11 cellular contexts compared by ENCODE assay signal in genomic region chr5:163489055-163489744, GRCh38. TPM values are rescaled to one million over a fixed set of nuclear protein-coding genes. Genes with fewer than 3 reads are reported as not detected.
DNase-seq lines count a peak whose midpoint lies in the region; ATAC-seq and TF ChIP-seq lines count a peak whose summit lies in the region.
"Had no signal": no experiment of that assay in that cellular context is flagged by ENCODE, and none has a peak within 500 bp of the region (broad histone marks: within the 10 kb centered on the region; RNA-seq: fewer than 3 reads in every experiment).

No MANE protein-coding gene starts in this region.

- no peaks in the 10 kb centered on the region for H3K4me1 Mint-ChIP-seq in activated CD8-positive, alpha-beta T cell treated with anti-CD3 and anti-CD28 coated beads for 36 hours (ENCODE audit: low read depth)

- POLR2A ChIA-PET in HEK293 (lab: Yijun Ruan, JAX) = no interaction called here
- POLR2A ChIA-PET in activated CD8-positive, alpha-beta T cell treated with anti-CD3 and anti-CD28 coated beads for 36 hours (lab: Charles Lee) = interaction anchor here (0.8 to 2.6 kb wide), 4 partner anchors 16 to 38 kb away, joined by 3 to 11 read pairs (median 4); partner anchors contain the start of genes HMMR, MAT2B and NUDCD2

- TF ChIP-seq CTCF in HEK293 (tag by site-specific recombination; IDR thresholded peaks at IDR 0.05) = no peak
- no peak for TF ChIP-seq CTCF in activated CD8-positive, alpha-beta T cell treated with anti-CD3 and anti-CD28 coated beads for 36 hours (IDR thresholded peaks at IDR 0.05)

- H3K4me3 Mint-ChIP-seq in activated CD8-positive, alpha-beta T cell treated with anti-CD3 and anti-CD28 coated beads for 36 hours = no peak overlapping the region

- ATAC-seq in activated CD8-positive, alpha-beta T cell treated with anti-CD3 and anti-CD28 coated beads for 36 hours = no peak
- no peak for ATAC-seq in GM18517 (IDR thresholded peaks at IDR 0.05; ENCODE audit: unreplicated experiment)
- ATAC-seq: heart left ventricle had no signal

- CTCF ChIA-PET in HEK293 (lab: Yijun Ruan, JAX) = interaction anchor here (0.6 to 1.4 kb wide), 3 partner anchors 10 to 20 kb away, joined by 3 to 5 read pairs (median 3); no protein-coding TSS in a partner anchor
- CTCF ChIA-PET in activated CD8-positive, alpha-beta T cell treated with anti-CD3 and anti-CD28 coated beads for 36 hours (lab: Charles Lee) = interaction anchor here (0.7 to 2.7 kb wide), 4 partner anchors 10 to 47 kb away, joined by 3 to 9 read pairs (median 3); no protein-coding TSS in a partner anchor

- no peaks in the 10 kb centered on the region for H3K27me3 Mint-ChIP-seq in activated CD8-positive, alpha-beta T cell treated with anti-CD3 and anti-CD28 coated beads for 36 hours

- no peaks in the 10 kb centered on the region for H3K9me3 ChIP-seq in HEK293 (ENCODE audit: control insufficient read depth, insufficient read depth, low read depth, low read length)
- H3K9me3 ChIP-seq: heart left ventricle had no signal

- peaks cover 49% of the 10 kb centered on the region for H3K36me3 Mint-ChIP-seq in activated CD8-positive, alpha-beta T cell treated with anti-CD3 and anti-CD28 coated beads for 36 hours (ENCODE audit: low read depth)

- no peak overlapping the region for H3K4me3 ChIP-seq in HEK293 (ENCODE audit: low read depth, low read length)
- H3K4me3 ChIP-seq: heart left ventricle had no signal

- DNase-seq in CD1c-positive myeloid dendritic cell (ENCODE audit: extremely low spot score) = peak; percentile 25
- DNase-seq in activated CD8-positive, alpha-beta T cell treated with anti-CD3 and anti-CD28 coated beads for 36 hours = peak; percentile 18
- peak; percentile 66 for DNase-seq in left kidney (ENCODE audit: low read depth, low spot score)
- no peak for DNase-seq in iPS-NIHi11 (ENCODE audit: low spot score)
- DNase-seq in stimulated activated CD8-positive, alpha-beta memory T cell treated with anti-CD3 and anti-CD28 coated beads, Interleukin-4, amount 100 ng/mL, for 48 hours = no peak
- DNase-seq in activated CD8-positive, alpha-beta memory T cell treated with anti-CD3 and anti-CD28 coated beads, Interleukin-2, amount 50 U/mL, for 48 hours = no peak
- DNase-seq: activated naive CD4-positive, alpha-beta T cell; heart left ventricle had no signal

- H3K4me1 ChIP-seq in HEK293 (ENCODE audit: control insufficient read depth, insufficient read depth, low read length) = no peaks in the 10 kb centered on the region
- H3K4me1 ChIP-seq: heart left ventricle had no signal

- no peak overlapping the region for H3K27ac Mint-ChIP-seq in activated CD8-positive, alpha-beta T cell treated with anti-CD3 and anti-CD28 coated beads for 36 hours

- H3K36me3 ChIP-seq in HEK293 (ENCODE audit: control insufficient read depth in 2 of 2, insufficient read depth in 1 of 2, low read length in 2 of 2) = peaks cover 56 to 75% of the 10 kb centered on the region in 2 experiments

- intact Hi-C loops in activated CD8-positive, alpha-beta T cell treated with anti-CD3 and anti-CD28 coated beads for 36 hours (cut with micrococcal nuclease) = no loop called here

- H3K9me3 Mint-ChIP-seq in activated CD8-positive, alpha-beta T cell treated with anti-CD3 and anti-CD28 coated beads for 36 hours = no peaks in the 10 kb centered on the region

- no peak overlapping the region for H3K27ac ChIP-seq in HEK293 (ENCODE audit: extremely low read depth, low read depth, low read length)
- H3K27ac ChIP-seq: heart left ventricle, SK-N-MC had no signal

TF ChIP-seq in HEK293, 187 proteins besides CTCF, POLR2A, EP300 and RAD21:
- peak; percentile 65; the same call in 1 of the 2 replicates for TF ChIP-seq TRIM28 (IDR thresholded peaks at IDR 0.05; ENCODE audit: borderline replicate concordance, low read length)
- TF ChIP-seq ELK4 (IDR thresholded peaks at IDR 0.05; ENCODE audit: borderline replicate concordance, low read depth, low read length) = no peak

RNA-seq across cellular contexts. Expression of gene MAT2B, which starts 16.2 kb away (rescaled TPM):
- total RNA-seq in activated CD8-positive, alpha-beta T cell treated with anti-CD3 and anti-CD28 coated beads for 36 hours = 10 to 100 TPM; 71.5 to 71.6 TPM

RNA-seq across cellular contexts. Expression of gene HMMR, which starts 28.8 kb away (rescaled TPM):
- 10 to 100 TPM; 94.2 to 95.2 TPM for total RNA-seq in activated CD8-positive, alpha-beta T cell treated with anti-CD3 and anti-CD28 coated beads for 36 hours

RNA-seq across cellular contexts. Expression of gene NUDCD2, which starts 29.3 kb away (rescaled TPM):
- total RNA-seq in activated CD8-positive, alpha-beta T cell treated with anti-CD3 and anti-CD28 coated beads for 36 hours = 10 to 100 TPM; 55.5 to 62.7 TPM

RNA-seq across cellular contexts. Expression of gene CCNG1, which starts 51.8 kb away (rescaled TPM):
- total RNA-seq in activated CD8-positive, alpha-beta T cell treated with anti-CD3 and anti-CD28 coated beads for 36 hours = 100 to 1,000 TPM; 134 to 139 TPM

Comparison
In these comparisons a context has a peak if more than half of its experiments do, and no peak if none do; other contexts are left out.
1. DNase-seq: peak in CD1c-positive myeloid dendritic cell (single experiment), activated CD8-positive, alpha-beta T cell treated with anti-CD3 and anti-CD28 coated beads for 36 hours (single experiment) and left kidney (single experiment); none in iPS-NIHi11 (single experiment), stimulated activated CD8-positive, alpha-beta memory T cell treated with anti-CD3 and anti-CD28 coated beads, Interleukin-4, amount 100 ng/mL, for 48 hours (single experiment) and activated CD8-positive, alpha-beta memory T cell treated with anti-CD3 and anti-CD28 coated beads, Interleukin-2, amount 50 U/mL, for 48 hours (single experiment).